ENCODE assay signal across 9 cellular contexts in the genomic region with DNA sequence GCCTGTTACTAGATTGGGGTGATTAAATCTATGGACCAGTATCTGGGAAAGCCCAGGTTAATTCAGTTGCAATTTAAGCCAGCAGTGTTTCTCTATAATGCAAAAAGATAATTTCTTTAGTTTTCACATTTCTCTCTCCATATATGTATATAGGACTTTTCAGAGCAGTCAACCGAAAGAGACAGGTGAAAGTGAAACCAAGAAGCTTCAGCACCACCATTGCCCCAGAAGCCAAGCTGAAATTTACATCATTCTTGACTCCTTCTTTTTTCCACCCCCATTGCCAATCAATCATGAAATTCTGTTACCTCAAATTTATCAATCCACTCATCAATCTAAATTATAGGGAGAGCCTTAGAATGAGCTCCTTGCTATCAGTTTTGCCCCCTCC. TPM values are rescaled to one million over a fixed set of nuclear protein-coding genes. Genes with fewer than 3 reads are reported as not detected.
A peak's percentile ranks its signal among the peaks of the same experiment; 100 is the strongest.
DNase-seq lines count a peak whose midpoint lies in the region; ATAC-seq, FAIRE-seq and TF ChIP-seq lines count a peak whose summit lies in the region.
"Had no signal": no experiment of that assay in that cellular context is flagged by ENCODE, and none has a peak within 500 bp of the region (broad histone marks: within the 10 kb centered on the region; RNA-seq: fewer than 3 reads in every experiment).

No MANE protein-coding gene starts in this region.

- H3K9me3 Mint-ChIP-seq in CD8-positive, alpha-beta T cell = no peaks in the 10 kb centered on the region
- H3K9me3 Mint-ChIP-seq in central memory CD8-positive, alpha-beta T cell = peaks cover 5% of the 10 kb centered on the region
- no peaks in the 10 kb centered on the region for H3K9me3 Mint-ChIP-seq in osteocyte (ENCODE audit: unreplicated experiment)

- peaks cover 5% of the 10 kb centered on the region for H3K36me3 Mint-ChIP-seq in CD8-positive, alpha-beta T cell
- H3K36me3 Mint-ChIP-seq in central memory CD8-positive, alpha-beta T cell (ENCODE audit: insufficient read depth) = peaks cover 16% of the 10 kb centered on the region
- H3K36me3 Mint-ChIP-seq in osteocyte (ENCODE audit: unreplicated experiment) = no peaks in the 10 kb centered on the region

- ATAC-seq in CD8-positive, alpha-beta T cell = peak; percentile 13
- ATAC-seq in GM19397 (IDR thresholded peaks at IDR 0.05; ENCODE audit: unreplicated experiment) (peak; percentile 46), HG03571 (IDR thresholded peaks at IDR 0.05; ENCODE audit: unreplicated experiment) (peak; percentile 72)
- no peak for ATAC-seq in central memory CD8-positive, alpha-beta T cell (replicated peaks; ENCODE audit: extremely low read depth, poor library complexity, severe bottlenecking)

- H3K4me3 ChIP-seq in CD8-positive, alpha-beta T cell (ENCODE audit: low read depth, low read length) = peak overlapping the region; percentile 80
- H3K4me3 ChIP-seq: lung had no signal

- in situ Hi-C loops in ACHN (cut with HindIII; ENCODE audit: low pct_ligation_motif_present, low pct_unique_long_range_greater_than_20kb, low sequenced_read_pairs) = no loop called here

- peak overlapping the region; percentile 95 for H3K4me3 Mint-ChIP-seq in CD8-positive, alpha-beta T cell
- H3K4me3 Mint-ChIP-seq in central memory CD8-positive, alpha-beta T cell = peak overlapping the region; percentile 82
- H3K4me3 Mint-ChIP-seq in osteocyte (ENCODE audit: unreplicated experiment) = peak overlapping the region; percentile 75

- H3K4me1 ChIP-seq in CD8-positive, alpha-beta T cell (ENCODE audit: insufficient read depth, low read length) = peaks cover 18% of the 10 kb centered on the region

- no peak overlapping the region for H3K27ac ChIP-seq in CD8-positive, alpha-beta T cell (ENCODE audit: low read depth, low read length)

- no peak for DNase-seq in CD8-positive, alpha-beta T cell
- DNase-seq in central memory CD8-positive, alpha-beta T cell (ENCODE audit: low spot score in 2 of 2) = no peak
- DNase-seq in osteocyte (ENCODE audit: extremely low spot score, unreplicated experiment) = no peak
- DNase-seq in GM12892 (ENCODE audit: insufficient read length) = no peak
- DNase-seq in ACHN = no peak
- no peak for DNase-seq in DMS79 treated with DMSO at 0.1 percent for 48 hours (lab: John Stamatoyannopoulos, UW)

- peaks cover 34% of the 10 kb centered on the region for H3K27me3 Mint-ChIP-seq in CD8-positive, alpha-beta T cell (ENCODE audit: low read depth)
- peaks cover 49% of the 10 kb centered on the region for H3K27me3 Mint-ChIP-seq in central memory CD8-positive, alpha-beta T cell
- H3K27me3 Mint-ChIP-seq in osteocyte (ENCODE audit: unreplicated experiment) = peaks cover 38% of the 10 kb centered on the region

- H3K27me3 ChIP-seq in CD8-positive, alpha-beta T cell (ENCODE audit: insufficient read depth, low read length) = peaks cover 5% of the 10 kb centered on the region

- H3K9me3 ChIP-seq in CD8-positive, alpha-beta T cell (ENCODE audit: low read length) = no peaks in the 10 kb centered on the region

- POLR2A ChIA-PET in CD8-positive, alpha-beta T cell (lab: Charles Lee) = no interaction called here

- intact Hi-C loops in CD8-positive, alpha-beta T cell (cut with DNase I, micrococcal nuclease) = no loop called here

- no peak for TF ChIP-seq POLR2A in GM12892 (IDR thresholded peaks at IDR 0.05; ENCODE audit: low read depth, low read length)

- FAIRE-seq in GM12892 (lab: Jason Lieb, UNC) = no peak

- CTCF ChIA-PET in CD8-positive, alpha-beta T cell (lab: Charles Lee) = no interaction called here

- no peaks in the 10 kb centered on the region for H3K36me3 ChIP-seq in CD8-positive, alpha-beta T cell (ENCODE audit: insufficient read depth, low read length)

- H3K4me1 Mint-ChIP-seq in CD8-positive, alpha-beta T cell (ENCODE audit: low read depth) = peaks cover 32% of the 10 kb centered on the region
- H3K4me1 Mint-ChIP-seq in central memory CD8-positive, alpha-beta T cell = peaks cover 41% of the 10 kb centered on the region
- peaks cover 40% of the 10 kb centered on the region for H3K4me1 Mint-ChIP-seq in osteocyte (ENCODE audit: unreplicated experiment)

- H3K27ac Mint-ChIP-seq in CD8-positive, alpha-beta T cell = no peak overlapping the region
- peak overlapping the region; percentile 62 for H3K27ac Mint-ChIP-seq in central memory CD8-positive, alpha-beta T cell (ENCODE audit: low read depth)
- peak overlapping the region; percentile 12 for H3K27ac Mint-ChIP-seq in osteocyte (ENCODE audit: unreplicated experiment)

- no peak for TF ChIP-seq CTCF in CD8-positive, alpha-beta T cell (IDR thresholded peaks at IDR 0.05)
- no peak for TF ChIP-seq CTCF in osteocyte (IDR thresholded peaks at IDR 0.05)

RNA-seq across cellular contexts. Expression of gene LRP2, which starts 2.8 kb away (rescaled TPM):
- total RNA-seq in CD8-positive, alpha-beta T cell = not detected
- 0.24 TPM in 2 replicates for total RNA-seq in osteocyte
- not detected for polyA plus RNA-seq in GM12892 (2012; ENCODE audit: missing spikeins)
